In genomic region chr2:69945900-69946299, GRCh38 we compare ENCODE assay signal across 15 cellular contexts. TPM values are rescaled to one million over a fixed set of nuclear protein-coding genes. Genes with fewer than 3 reads are reported as not detected.
DNase-seq lines count a peak whose midpoint lies in the region; ATAC-seq, FAIRE-seq and TF ChIP-seq lines count a peak whose summit lies in the region.
"Had no signal": no experiment of that assay in that cellular context is flagged by ENCODE, and none has a peak within 500 bp of the region (broad histone marks: within the 10 kb centered on the region; RNA-seq: fewer than 3 reads in every experiment).

No MANE protein-coding gene starts in this region.

- peak overlapping the region; percentile 78 to 94 for H3K27ac Mint-ChIP-seq in activated naive CD4-positive, alpha-beta T cell treated with anti-CD3 and anti-CD28 coated beads, Interleukin-2, amount 50 U/mL, for 72 hours
- no peak overlapping the region for H3K27ac Mint-ChIP-seq in activated naive CD4-positive, alpha-beta T cell treated with anti-CD3 and anti-CD28 coated beads for 36 hours
- peak overlapping the region; percentile 93 for H3K27ac Mint-ChIP-seq in activated T-helper 17 cell treated with anti-CD3 and anti-CD28 coated beads, Interleukin-2, amount 50 U/mL, for 72 hours
- no peak overlapping the region for H3K27ac Mint-ChIP-seq in nephron progenitor cell
- H3K27ac Mint-ChIP-seq: activated B cell treated with CpG ODN at 0.5 μM for 24 hours had no signal

- H3K36me3 ChIP-seq in kidney (ENCODE audit: control insufficient read depth in 1 of 2, insufficient read depth in 2 of 2, low read length in 2 of 2), result peaks cover 0 to 8% of the 10 kb centered on the region in 2 donors
- peaks cover 14% of the 10 kb centered on the region for H3K36me3 ChIP-seq in thymus (ENCODE audit: control insufficient read depth, insufficient read depth)

- FAIRE-seq in kidney (lab: Jason Lieb, UNC), result no peak

- no peak overlapping the region for H3K27ac ChIP-seq in kidney (ENCODE audit: low read depth in 2 of 2, low read length in 2 of 2)
- peak overlapping the region; percentile 84 for H3K27ac ChIP-seq in thymus (ENCODE audit: low read depth)
- H3K27ac ChIP-seq: coronary artery, gastrocnemius medialis had no signal

- 84% methylated on average over 8 of the region's 8 CpGs for WGBS in thymus

- H3K4me3 Mint-ChIP-seq in activated naive CD4-positive, alpha-beta T cell treated with anti-CD3 and anti-CD28 coated beads for 36 hours, result no peak overlapping the region
- peak overlapping the region; percentile 67 for H3K4me3 Mint-ChIP-seq in activated T-helper 17 cell treated with anti-CD3 and anti-CD28 coated beads, Interleukin-2, amount 50 U/mL, for 72 hours
- no peak overlapping the region for H3K4me3 Mint-ChIP-seq in nephron progenitor cell
- H3K4me3 Mint-ChIP-seq: activated B cell treated with CpG ODN at 0.5 μM for 24 hours; stimulated activated memory B cell treated with anti-CD40 and anti-IgM and Interleukin-4, amounts not matched to agents 10 μg/mL and 1 μg/mL and 100 μg/mL, for 72 hours had no signal

- no peaks in the 10 kb centered on the region for H3K4me1 ChIP-seq in kidney (ENCODE audit: control insufficient read depth in 1 of 2, insufficient read depth in 1 of 2, low read depth in 1 of 2, low read length in 2 of 2)
- peaks cover 33% of the 10 kb centered on the region for H3K4me1 ChIP-seq in thymus (ENCODE audit: control insufficient read depth, insufficient read depth, low read length)
- H3K4me1 ChIP-seq: gastrocnemius medialis had no signal

- no peak overlapping the region for H3K4me3 ChIP-seq in kidney (ENCODE audit: low read length in 2 of 2)
- no peak overlapping the region for H3K4me3 ChIP-seq in thymus (ENCODE audit: low read length)
- H3K4me3 ChIP-seq: coronary artery, gastrocnemius medialis had no signal

- no peak overlapping the region for H3K9ac ChIP-seq in kidney (ENCODE audit: low read length in 2 of 2)

- ATAC-seq in activated naive CD4-positive, alpha-beta T cell treated with anti-CD3 and anti-CD28 coated beads, Interleukin-2, amount 50 U/mL, for 72 hours, result peak in 1 of 2 donors; percentile 11
- ATAC-seq in activated T-helper 17 cell treated with anti-CD3 and anti-CD28 coated beads, Interleukin-2, amount 50 U/mL, for 72 hours (replicated peaks), result no peak
- ATAC-seq in HG03280 (IDR thresholded peaks at IDR 0.05; ENCODE audit: unreplicated experiment), result no peak
- ATAC-seq: gastrocnemius medialis had no signal

- DNase-seq in activated naive CD4-positive, alpha-beta T cell treated with anti-CD3 and anti-CD28 coated beads, Interleukin-2, amount 50 U/mL, for 72 hours (ENCODE audit: low spot score in 2 of 2), result no peak
- no peak for DNase-seq in activated naive CD4-positive, alpha-beta T cell treated with anti-CD3 and anti-CD28 coated beads for 36 hours
- DNase-seq in kidney, result peak; percentile 60
- DNase-seq in AG20443 (ENCODE audit: low spot score), result no peak
- DNase-seq in nephron progenitor cell, result no peak
- DNase-seq: activated B cell treated with CpG ODN at 0.5 μM for 24 hours, gastrocnemius medialis, NCI-H1436 treated with DMSO at 0.1 percent for 48 hours, NCI-H526 treated with DMSO at 0.1 percent for 48 hours, SHP77 treated with DMSO at 0.1 percent for 48 hours had no signal

- intact Hi-C loops in activated naive CD4-positive, alpha-beta T cell treated with anti-CD3 and anti-CD28 coated beads for 36 hours (cut with micrococcal nuclease), result loop anchor here (1.0 kb wide), 3 partner anchors 12 to 123 kb away; no protein-coding TSS in a partner anchor
- intact Hi-C loops in kidney (cut with DNase I), result no loop called here

- no peaks in the 10 kb centered on the region for H3K27me3 Mint-ChIP-seq in activated naive CD4-positive, alpha-beta T cell treated with anti-CD3 and anti-CD28 coated beads for 36 hours (ENCODE audit: low read depth)
- H3K27me3 Mint-ChIP-seq in activated T-helper 17 cell treated with anti-CD3 and anti-CD28 coated beads, Interleukin-2, amount 50 U/mL, for 72 hours, result no peaks in the 10 kb centered on the region
- H3K27me3 Mint-ChIP-seq in nephron progenitor cell (ENCODE audit: low read depth, poor library complexity), result peaks cover 4% of the 10 kb centered on the region
- H3K27me3 Mint-ChIP-seq: stimulated activated memory B cell treated with anti-CD40 and anti-IgM and Interleukin-4, amounts not matched to agents 10 μg/mL and 1 μg/mL and 100 μg/mL, for 72 hours had no signal

- CTCF ChIA-PET in activated naive CD4-positive, alpha-beta T cell treated with anti-CD3 and anti-CD28 coated beads for 36 hours (lab: Charles Lee), result interaction anchor here (1.4 kb wide), 1 partner anchor 11 kb away, joined by 5 read pairs; no protein-coding TSS in a partner anchor

- H3K4me1 Mint-ChIP-seq in activated naive CD4-positive, alpha-beta T cell treated with anti-CD3 and anti-CD28 coated beads for 36 hours (ENCODE audit: low read depth), result peaks cover 28% of the 10 kb centered on the region
- peaks cover 35% of the 10 kb centered on the region for H3K4me1 Mint-ChIP-seq in activated T-helper 17 cell treated with anti-CD3 and anti-CD28 coated beads, Interleukin-2, amount 50 U/mL, for 72 hours
- peaks cover 20% of the 10 kb centered on the region for H3K4me1 Mint-ChIP-seq in nephron progenitor cell

- H3K9me3 Mint-ChIP-seq in activated naive CD4-positive, alpha-beta T cell treated with anti-CD3 and anti-CD28 coated beads, Interleukin-2, amount 50 U/mL, for 72 hours, result no peaks in the 10 kb centered on the region
- H3K9me3 Mint-ChIP-seq in activated naive CD4-positive, alpha-beta T cell treated with anti-CD3 and anti-CD28 coated beads for 36 hours, result no peaks in the 10 kb centered on the region
- no peaks in the 10 kb centered on the region for H3K9me3 Mint-ChIP-seq in activated T-helper 17 cell treated with anti-CD3 and anti-CD28 coated beads, Interleukin-2, amount 50 U/mL, for 72 hours
- no peaks in the 10 kb centered on the region for H3K9me3 Mint-ChIP-seq in nephron progenitor cell
- H3K9me3 Mint-ChIP-seq: activated B cell treated with CpG ODN at 0.5 μM for 24 hours; stimulated activated memory B cell treated with anti-CD40 and anti-IgM and Interleukin-4, amounts not matched to agents 10 μg/mL and 1 μg/mL and 100 μg/mL, for 72 hours had no signal

- peaks cover 5 to 15% of the 10 kb centered on the region in 2 donors for H3K36me3 Mint-ChIP-seq in activated naive CD4-positive, alpha-beta T cell treated with anti-CD3 and anti-CD28 coated beads, Interleukin-2, amount 50 U/mL, for 72 hours
- peaks cover 4% of the 10 kb centered on the region for H3K36me3 Mint-ChIP-seq in activated naive CD4-positive, alpha-beta T cell treated with anti-CD3 and anti-CD28 coated beads for 36 hours (ENCODE audit: low read depth)
- peaks cover 23% of the 10 kb centered on the region for H3K36me3 Mint-ChIP-seq in activated T-helper 17 cell treated with anti-CD3 and anti-CD28 coated beads, Interleukin-2, amount 50 U/mL, for 72 hours (ENCODE audit: low read depth)
- peaks cover 5% of the 10 kb centered on the region for H3K36me3 Mint-ChIP-seq in nephron progenitor cell (ENCODE audit: low read depth)

- TF ChIP-seq CTCF in kidney (IDR thresholded peaks at IDR 0.05; ENCODE audit: borderline replicate concordance, extremely low read depth, insufficient read depth) (no peak), nephron progenitor cell (IDR thresholded peaks at IDR 0.05) (no peak)

- no peaks in the 10 kb centered on the region for H3K27me3 ChIP-seq in thymus (ENCODE audit: control insufficient read depth, insufficient read depth)
- H3K27me3 ChIP-seq: gastrocnemius medialis had no signal

- H3K9me3 ChIP-seq in kidney (ENCODE audit: control insufficient read depth in 1 of 2, low read length in 2 of 2) (no peaks in the 10 kb centered on the region), thymus (ENCODE audit: control insufficient read depth) (no peaks in the 10 kb centered on the region)
- H3K9me3 ChIP-seq: gastrocnemius medialis had no signal

RNA-seq across cellular contexts. Expression of gene ASPRV1, which starts 15.5 kb away (rescaled TPM):
- total RNA-seq in activated naive CD4-positive, alpha-beta T cell treated with anti-CD3 and anti-CD28 coated beads, Interleukin-2, amount 50 U/mL, for 72 hours, result 1 to 10 TPM; 1.5 TPM
- under 1 TPM; 0.41 to 0.59 TPM for total RNA-seq in activated naive CD4-positive, alpha-beta T cell treated with anti-CD3 and anti-CD28 coated beads for 36 hours
- total RNA-seq in activated T-helper 17 cell treated with anti-CD3 and anti-CD28 coated beads, Interleukin-2, amount 50 U/mL, for 72 hours, result 1 to 10 TPM in 1 of 2 donors, under 1 TPM in 1; 0.73 to 3.4 TPM
- 1.6 TPM for total RNA-seq in kidney
- polyA plus RNA-seq in kidney (ENCODE audit: insufficient read depth, low read depth, low replicate concordance) (2.1 TPM), thymus (7.1 TPM)

RNA-seq across cellular contexts. Expression of gene MXD1, which starts 31.0 kb away (rescaled TPM):
- total RNA-seq in activated naive CD4-positive, alpha-beta T cell treated with anti-CD3 and anti-CD28 coated beads, Interleukin-2, amount 50 U/mL, for 72 hours, result 10 to 100 TPM; 14.5 to 20.7 TPM
- 1 to 10 TPM; 7.6 to 9.6 TPM for total RNA-seq in activated naive CD4-positive, alpha-beta T cell treated with anti-CD3 and anti-CD28 coated beads for 36 hours
- 10 to 100 TPM; 14.8 to 40.6 TPM for total RNA-seq in activated T-helper 17 cell treated with anti-CD3 and anti-CD28 coated beads, Interleukin-2, amount 50 U/mL, for 72 hours
- 13.3 TPM for total RNA-seq in kidney
- polyA plus RNA-seq in kidney (ENCODE audit: insufficient read depth, low read depth, low replicate concordance), result 4.9 TPM
- 12.8 TPM for polyA plus RNA-seq in thymus

RNA-seq across cellular contexts. Expression of gene SNRNP27, which starts 52.1 kb away (rescaled TPM):
- total RNA-seq in activated naive CD4-positive, alpha-beta T cell treated with anti-CD3 and anti-CD28 coated beads, Interleukin-2, amount 50 U/mL, for 72 hours, result 10 to 100 TPM; 61.4 to 69.4 TPM
- 10 to 100 TPM; 56.7 to 64.6 TPM for total RNA-seq in activated naive CD4-positive, alpha-beta T cell treated with anti-CD3 and anti-CD28 coated beads for 36 hours
- 10 to 100 TPM; 54.9 to 60.1 TPM for total RNA-seq in activated T-helper 17 cell treated with anti-CD3 and anti-CD28 coated beads, Interleukin-2, amount 50 U/mL, for 72 hours
- total RNA-seq in kidney, result 42.6 TPM
- polyA plus RNA-seq in kidney (ENCODE audit: insufficient read depth, low read depth, low replicate concordance) (33.6 TPM), thymus (64.3 TPM)

Comparison
In these comparisons a context has a peak if more than half of its experiments do, and no peak if none do; other contexts are left out.
1. H3K27ac Mint-ChIP-seq: peak in activated naive CD4-positive, alpha-beta T cell treated with anti-CD3 and anti-CD28 coated beads, Interleukin-2, amount 50 U/mL, for 72 hours (2 of 2) and activated T-helper 17 cell treated with anti-CD3 and anti-CD28 coated beads, Interleukin-2, amount 50 U/mL, for 72 hours (single experiment); none in activated naive CD4-positive, alpha-beta T cell treated with anti-CD3 and anti-CD28 coated beads for 36 hours (single experiment) and nephron progenitor cell (single experiment).